ENCODE assay signal across 8 cellular contexts in genomic region chr1:198681831-198682756, GRCh38. TPM values are rescaled to one million over a fixed set of nuclear protein-coding genes. Genes with fewer than 3 reads are reported as not detected.
DNase-seq lines count a peak whose midpoint lies in the region; ATAC-seq and TF ChIP-seq lines count a peak whose summit lies in the region.

No MANE protein-coding gene starts in this region.

- H3K27ac ChIP-seq in vagina, result peak overlapping the region; percentile 17

- peak overlapping the region; percentile 3 for H3K4me3 ChIP-seq in fibroblast of villous mesenchyme (ENCODE audit: low read depth, low read length)
- H3K4me3 ChIP-seq in vagina, result no peak overlapping the region

- intact Hi-C loops in posterior cingulate gyrus (cut with DNase I), result loop anchor here (10.0 kb wide), 1 partner anchor 1157 kb away; no protein-coding TSS in a partner anchor
- intact Hi-C loops in vagina (cut with DNase I), result no loop called here

- peak; percentile 75 for DNase-seq in CMK (ENCODE audit: low read depth)
- peak; percentile 66 for DNase-seq in OCI-M2 (lab: John Stamatoyannopoulos, UW; ENCODE audit: unreplicated experiment)
- peak; percentile 69 to 77 for DNase-seq in activated T-cell treated with anti-CD3 and anti-CD28 coated beads, Interleukin-2, amount 50 U/mL, for 48 hours
- peak; percentile 98 for DNase-seq in fibroblast of villous mesenchyme (ENCODE audit: low read depth)
- peak in 6 of 10 donors; percentile 14 to 77 (median 30) for DNase-seq in posterior cingulate gyrus
- no peak for DNase-seq in vagina (ENCODE audit: extremely low spot score in 2 of 2)

- ATAC-seq in GM19463 (IDR thresholded peaks at IDR 0.05; ENCODE audit: unreplicated experiment) (peak; percentile 94), HG03521 (IDR thresholded peaks at IDR 0.05; ENCODE audit: unreplicated experiment) (peak; percentile 98)

- H3K9me3 ChIP-seq in vagina, result no peaks in the 10 kb centered on the region

- no peaks in the 10 kb centered on the region for H3K36me3 ChIP-seq in vagina

- H3K27me3 ChIP-seq in vagina, result no peaks in the 10 kb centered on the region

- peak in 1 of 2 donors; percentile 41 for TF ChIP-seq POLR2A in vagina (IDR thresholded peaks at IDR 0.05)

- no peaks in the 10 kb centered on the region for H3K4me1 ChIP-seq in vagina

- TF ChIP-seq CTCF in fibroblast of villous mesenchyme (IDR thresholded peaks at IDR 0.05; ENCODE audit: insufficient read depth, low read depth, low read length), result no peak
- no peak for TF ChIP-seq CTCF in vagina (IDR thresholded peaks at IDR 0.05)

RNA-seq across cellular contexts. Expression of gene PTPRC, which starts 43.3 kb away (rescaled TPM):
- total RNA-seq in fibroblast of villous mesenchyme (0.64 and 3.5 TPM in 2 replicates), vagina (33.4 TPM)

Comparison
In these comparisons a context has a peak if more than half of its experiments do, and no peak if none do; other contexts are left out.
1. DNase-seq: peak in CMK (single experiment), OCI-M2 (single experiment), activated T-cell treated with anti-CD3 and anti-CD28 coated beads, Interleukin-2, amount 50 U/mL, for 48 hours (2 of 2), fibroblast of villous mesenchyme (single experiment) and posterior cingulate gyrus (6 of 10); none in vagina (0 of 2).